In genomic region chr5:115243412-115243811, GRCh38 we compare ENCODE assay signal across 12 cellular contexts. TPM values are rescaled to one million over a fixed set of nuclear protein-coding genes. Genes with fewer than 3 reads are reported as not detected.
DNase-seq lines count a peak whose midpoint lies in the region; ATAC-seq and TF ChIP-seq lines count a peak whose summit lies in the region.
"Had no signal": no experiment of that assay in that cellular context is flagged by ENCODE, and none has a peak within 500 bp of the region (broad histone marks: within the 10 kb centered on the region; RNA-seq: fewer than 3 reads in every experiment).

No MANE protein-coding gene starts in this region.

- intact Hi-C loops in esophagus muscularis mucosa (cut with DNase I): loop anchor here (10.0 kb wide), 1 partner anchor 1629 kb away; no protein-coding TSS in a partner anchor

- no peaks in the 10 kb centered on the region for H3K27me3 ChIP-seq in esophagus muscularis mucosa

- no peak overlapping the region for H3K27ac ChIP-seq in esophagus muscularis mucosa (replicated peaks in 1 of 4)
- H3K27ac ChIP-seq: SK-N-MC had no signal

- ATAC-seq in GM18499 (IDR thresholded peaks at IDR 0.05; ENCODE audit: insufficient read depth, unreplicated experiment) (peak; percentile 55), GM21717 (IDR thresholded peaks at IDR 0.05; ENCODE audit: unreplicated experiment) (peak; percentile 77), HG03460 (IDR thresholded peaks at IDR 0.05; ENCODE audit: unreplicated experiment) (peak; percentile 66)
- ATAC-seq: esophagus mucosa had no signal

- H3K9me3 ChIP-seq in esophagus muscularis mucosa: no peaks in the 10 kb centered on the region

- H3K4me1 ChIP-seq in esophagus muscularis mucosa: peaks cover 10 to 24% (median 22%) of the 10 kb centered on the region in 4 donors

- no peak overlapping the region for H3K4me3 ChIP-seq in fibroblast of pulmonary artery (replicated peaks; ENCODE audit: low read depth, low read length)
- no peak overlapping the region for H3K4me3 ChIP-seq in esophagus muscularis mucosa
- H3K4me3 ChIP-seq: SK-N-MC had no signal

- no peak for TF ChIP-seq POLR2A in esophagus muscularis mucosa (IDR thresholded peaks at IDR 0.05; ENCODE audit: low read depth)

- H3K36me3 ChIP-seq in esophagus muscularis mucosa: peaks cover 11 to 36% (median 22%) of the 10 kb centered on the region in 4 donors

- TF ChIP-seq CTCF in fibroblast of pulmonary artery (IDR thresholded peaks at IDR 0.05; ENCODE audit: low read length, missing control alignments): no peak
- TF ChIP-seq CTCF in esophagus muscularis mucosa (IDR thresholded peaks at IDR 0.05): no peak

- DNase-seq in fibroblast of pulmonary artery (ENCODE audit: low read depth) (peak; percentile 39), pons (ENCODE audit: low spot score) (no peak), esophagus muscularis mucosa (ENCODE audit: extremely low spot score) (no peak)
- DNase-seq in activated T-cell treated with anti-CD3 and anti-CD28 coated beads, Interleukin-2, amount 50 U/mL, for 1 hour: no peak
- DNase-seq in activated CD4-positive, alpha-beta T cell treated with anti-CD3 and anti-CD28 coated beads for 48 hours: no peak
- DNase-seq: activated gamma-delta T cell, NCI-H146 had no signal

- no peak for TF ChIP-seq EP300 in esophagus muscularis mucosa (IDR thresholded peaks at IDR 0.05)

RNA-seq across cellular contexts. Expression of gene PGGT1B, which starts 19.3 kb away (rescaled TPM):
- total RNA-seq in esophagus muscularis mucosa: 10 to 100 TPM in 2 of 4 donors, 1 to 10 TPM in 2; 9.5 to 18.3 (median 10.7) TPM

RNA-seq across cellular contexts. Expression of gene CCDC112, which starts 53.0 kb away (rescaled TPM):
- 10 to 100 TPM in 1 of 4 donors, 1 to 10 TPM in 3; 5.8 to 11.2 (median 8.3) TPM for total RNA-seq in esophagus muscularis mucosa
